In the genomic region with DNA sequence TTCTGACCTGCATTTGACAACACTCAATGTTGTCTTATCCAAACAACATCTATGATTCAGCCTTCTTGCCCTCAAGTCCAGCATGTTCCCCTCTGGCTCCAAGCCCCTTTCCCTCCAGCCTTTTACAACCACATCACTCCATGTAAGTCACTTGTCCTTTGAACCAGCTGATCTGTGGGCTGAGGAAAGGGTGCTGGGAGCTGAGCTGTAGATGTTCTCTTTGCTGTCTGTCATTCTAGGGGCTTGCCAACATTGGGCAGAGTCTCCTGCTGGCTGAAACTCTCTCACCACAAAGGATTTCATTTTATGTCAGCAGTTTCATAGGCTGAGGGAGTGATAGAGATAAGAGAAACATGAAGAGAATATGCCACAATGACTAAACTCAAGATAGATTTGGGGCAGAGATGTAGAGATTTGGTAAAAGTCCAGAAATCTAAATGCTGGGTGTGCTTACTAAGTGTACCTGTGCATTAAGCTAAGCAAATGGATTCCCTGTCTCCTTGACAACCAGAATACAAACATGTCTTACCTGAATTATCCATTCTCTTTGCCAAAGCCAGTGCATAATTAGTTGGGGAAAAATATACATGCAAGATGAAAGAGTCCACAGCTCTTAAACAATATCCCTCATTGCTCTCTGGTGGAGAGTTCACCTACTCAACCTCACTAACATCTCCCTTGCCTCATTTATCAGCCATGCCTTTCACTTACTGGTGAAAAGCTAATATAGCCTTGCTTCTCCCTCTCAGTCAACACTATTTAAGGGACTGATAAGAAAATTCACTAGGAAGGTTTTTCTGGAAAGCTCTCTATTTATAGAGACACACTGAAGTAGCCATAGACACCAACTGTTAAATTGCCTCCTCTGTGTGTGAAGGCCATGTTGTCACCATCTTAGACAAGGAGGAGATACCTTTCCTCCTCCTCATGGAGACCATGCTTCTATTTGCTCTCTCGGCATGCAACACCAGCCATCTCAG, we compare ENCODE assay signal across 8 cellular contexts.
DNase-seq lines count a peak whose midpoint lies in the region; ATAC-seq and TF ChIP-seq lines count a peak whose summit lies in the region.

No MANE protein-coding gene starts in this region.

- H3K27ac ChIP-seq in OCI-LY7 (ENCODE audit: low read depth, low read length, poor library complexity, severe bottlenecking) (no peak overlapping the region), uterus (no peak overlapping the region)

- no peaks in the 10 kb centered on the region for H3K9me3 Mint-ChIP-seq in activated CD4-positive, alpha-beta memory T cell treated with anti-CD3 and anti-CD28 coated beads, Interleukin-2, amount 10 ng/mL, durations not matched to agents 7 days and 5 days

- peaks cover 59% of the 10 kb centered on the region for H3K27me3 Mint-ChIP-seq in activated CD4-positive, alpha-beta memory T cell treated with anti-CD3 and anti-CD28 coated beads, Interleukin-2, amount 10 ng/mL, durations not matched to agents 7 days and 5 days

- H3K4me3 Mint-ChIP-seq in activated CD4-positive, alpha-beta memory T cell treated with anti-CD3 and anti-CD28 coated beads, Interleukin-2, amount 10 ng/mL, durations not matched to agents 7 days and 5 days: no peak overlapping the region

- H3K4me1 Mint-ChIP-seq in activated CD4-positive, alpha-beta memory T cell treated with anti-CD3 and anti-CD28 coated beads, Interleukin-2, amount 10 ng/mL, durations not matched to agents 7 days and 5 days: peaks cover 46% of the 10 kb centered on the region

- POLR2A ChIA-PET in activated CD4-positive, alpha-beta memory T cell treated with anti-CD3 and anti-CD28 coated beads, Interleukin-2, amount 10 ng/mL, durations not matched to agents 7 days and 5 days (lab: Charles Lee): interaction anchor here (1.1 kb wide), 1 partner anchor 20 kb away, joined by 3 read pairs; no protein-coding TSS in a partner anchor
- POLR2A ChIA-PET in OCI-LY7 (lab: Charles Lee): no interaction called here

- no peaks in the 10 kb centered on the region for H3K27me3 ChIP-seq in uterus

- no peak for TF ChIP-seq POLR2A in uterus (IDR thresholded peaks at IDR 0.05)

- TF ChIP-seq CTCF in OCI-LY7 (conservative IDR thresholded peaks at IDR 0.05; ENCODE audit: low read length): no peak
- no peak for TF ChIP-seq CTCF in uterus (IDR thresholded peaks at IDR 0.05)

- no TSS peak for BruUV-seq in OCI-LY7 (replicated peaks; lab: Mats Ljungman, UMichigan)

- peak; percentile 75 to 84 for ATAC-seq in activated CD4-positive, CD25-positive, alpha-beta regulatory T cell treated with anti-CD3 and anti-CD28 coated beads, Interleukin-2, amount 50 U/mL, for 24 hours
- peak; percentile 90 for ATAC-seq in HG03039 (IDR thresholded peaks at IDR 0.05; ENCODE audit: unreplicated experiment)

- H2AFZ ChIP-seq in OCI-LY7 (ENCODE audit: low read length): no peak overlapping the region

- no peaks in the 10 kb centered on the region for H3K9me2 ChIP-seq in OCI-LY7 (ENCODE audit: insufficient read depth, low read length)

- no peaks in the 10 kb centered on the region for H3K36me3 ChIP-seq in OCI-LY7 (ENCODE audit: insufficient read depth, low read length)
- no peaks in the 10 kb centered on the region for H3K36me3 ChIP-seq in uterus

- intact Hi-C loops in OCI-LY7 (cut with micrococcal nuclease; ENCODE audit: unreplicated experiment) (no loop called here), uterus (cut with DNase I; ENCODE audit: low total_unique reads) (no loop called here)

- no peaks in the 10 kb centered on the region for H4K20me1 ChIP-seq in OCI-LY7 (ENCODE audit: insufficient read depth, low read length)

- H3K9me3 ChIP-seq in OCI-LY7 (ENCODE audit: low read length): no peaks in the 10 kb centered on the region
- no peaks in the 10 kb centered on the region for H3K9me3 ChIP-seq in uterus

- H3K4me1 ChIP-seq in OCI-LY7 (ENCODE audit: insufficient read depth, low read length, poor library complexity, severe bottlenecking) (no peaks in the 10 kb centered on the region), uterus (no peaks in the 10 kb centered on the region)

- H3K36me3 Mint-ChIP-seq in activated CD4-positive, alpha-beta memory T cell treated with anti-CD3 and anti-CD28 coated beads, Interleukin-2, amount 10 ng/mL, durations not matched to agents 7 days and 5 days (ENCODE audit: low read depth): no peaks in the 10 kb centered on the region

- no peak overlapping the region for H3K4me2 ChIP-seq in OCI-LY7 (ENCODE audit: low read length)

- H3K27ac Mint-ChIP-seq in activated CD4-positive, alpha-beta memory T cell treated with anti-CD3 and anti-CD28 coated beads, Interleukin-2, amount 10 ng/mL, durations not matched to agents 7 days and 5 days: no peak overlapping the region

- DNase-seq in activated CD4-positive, CD25-positive, alpha-beta regulatory T cell (lab: John Stamatoyannopoulos, UW): no peak
- peak; percentile 43 for DNase-seq in activated CD4-positive, alpha-beta memory T cell treated with anti-CD3 and anti-CD28 coated beads, Interleukin-2, amount 10 ng/mL, durations not matched to agents 7 days and 5 days
- DNase-seq in stimulated activated CD4-positive, alpha-beta T cell treated with anti-CD3 and anti-CD28 coated beads, Interleukin-4, amount 100 ng/mL, for 24 hours: peak; percentile 38
- DNase-seq in mesenteric fat pad (ENCODE audit: low spot score): no peak
- DNase-seq in OCI-LY7 (ENCODE audit: low spot score): no peak
- no peak for DNase-seq in uterus

- H3K4me3 ChIP-seq in OCI-LY7 (ENCODE audit: low read depth, low read length, poor library complexity, severe bottlenecking) (no peak overlapping the region), uterus (no peak overlapping the region)

- CTCF ChIA-PET in activated CD4-positive, alpha-beta memory T cell treated with anti-CD3 and anti-CD28 coated beads, Interleukin-2, amount 10 ng/mL, durations not matched to agents 7 days and 5 days (lab: Charles Lee): no interaction called here
- CTCF ChIA-PET in OCI-LY7 (lab: Charles Lee; ENCODE audit: unreplicated experiment): interaction anchor here (0.6 kb wide), 1 partner anchor 533 kb away, joined by 4 read pairs; no protein-coding TSS in a partner anchor

- no peaks in the 10 kb centered on the region for H3K79me2 ChIP-seq in OCI-LY7 (ENCODE audit: insufficient read depth, low read depth, low read length)

Comparison
In these comparisons a context has a peak if more than half of its experiments do, and no peak if none do; other contexts are left out.
1. DNase-seq: peak in activated CD4-positive, alpha-beta memory T cell treated with anti-CD3 and anti-CD28 coated beads, Interleukin-2, amount 10 ng/mL, durations not matched to agents 7 days and 5 days (single experiment) and stimulated activated CD4-positive, alpha-beta T cell treated with anti-CD3 and anti-CD28 coated beads, Interleukin-4, amount 100 ng/mL, for 24 hours (single experiment); none in activated CD4-positive, CD25-positive, alpha-beta regulatory T cell (0 of 4), mesenteric fat pad (single experiment), OCI-LY7 (single experiment) and uterus (0 of 2).